ENCODE assay signal across 8 cellular contexts in the genomic region with DNA sequence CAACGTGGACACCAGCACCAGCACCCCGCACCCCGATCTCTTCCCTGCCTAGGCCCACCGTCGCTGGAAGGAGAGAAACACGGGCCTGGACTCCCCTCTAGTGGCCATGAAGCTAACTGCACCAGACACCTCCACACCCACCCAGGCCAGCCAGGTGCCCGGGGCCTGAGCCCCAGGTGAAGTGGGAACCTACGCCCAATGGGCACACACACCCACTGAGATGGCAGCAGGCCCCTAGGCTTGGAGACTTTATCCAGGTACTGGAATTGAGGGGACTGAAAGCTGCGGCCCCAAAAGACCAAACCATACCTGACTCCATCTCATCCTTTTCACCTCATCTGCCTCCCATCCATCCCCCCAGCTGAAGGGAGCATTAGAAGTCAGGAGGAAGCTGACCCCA.
DNase-seq lines count a peak whose midpoint lies in the region; ATAC-seq and TF ChIP-seq lines count a peak whose summit lies in the region.

No MANE protein-coding gene starts in this region.

- no peak overlapping the region for H2AFZ ChIP-seq in neuronal stem cell (ENCODE audit: low read length)

- H4K91ac ChIP-seq in neuronal stem cell (ENCODE audit: low read depth, low read length, poor library complexity), result no peak overlapping the region

- no peaks in the 10 kb centered on the region for H3K79me2 ChIP-seq in DOHH2 (ENCODE audit: control insufficient read depth, low read length)

- H2BK12ac ChIP-seq in neuronal stem cell (ENCODE audit: low read length), result no peak overlapping the region

- no peak overlapping the region for H2AK5ac ChIP-seq in neuronal stem cell (ENCODE audit: low read depth, low read length)

- ATAC-seq in HG02759 (IDR thresholded peaks at IDR 0.05; ENCODE audit: unreplicated experiment) (peak; percentile 76), HG02763 (IDR thresholded peaks at IDR 0.05; ENCODE audit: unreplicated experiment) (no peak)

- H3K23ac ChIP-seq in neuronal stem cell (ENCODE audit: low read depth, low read length, poor library complexity), result no peak overlapping the region

- H3K36me3 ChIP-seq in DOHH2 (ENCODE audit: control insufficient read depth, low read length), result no peaks in the 10 kb centered on the region
- no peaks in the 10 kb centered on the region for H3K36me3 ChIP-seq in esophagus muscularis mucosa
- no peaks in the 10 kb centered on the region for H3K36me3 ChIP-seq in neuronal stem cell (replicated peaks in 1 of 2; ENCODE audit: control insufficient read depth in 2 of 2, insufficient read depth in 2 of 2, low read length in 2 of 2)
- no peaks in the 10 kb centered on the region for H3K36me3 ChIP-seq in tibial nerve

- H2BK15ac ChIP-seq in neuronal stem cell (ENCODE audit: low read length), result no peak overlapping the region

- no peaks in the 10 kb centered on the region for H3K9me2 ChIP-seq in DOHH2 (replicated peaks; ENCODE audit: control insufficient read depth, low read length)

- no peak overlapping the region for H3K9ac ChIP-seq in neuronal stem cell (ENCODE audit: low read depth, low read length, poor library complexity)

- H3K9me3 ChIP-seq in DOHH2 (ENCODE audit: control insufficient read depth, insufficient read depth, low read length), result no peaks in the 10 kb centered on the region
- H3K9me3 ChIP-seq in esophagus muscularis mucosa, result no peaks in the 10 kb centered on the region
- no peaks in the 10 kb centered on the region for H3K9me3 ChIP-seq in neuronal stem cell (replicated peaks in 1 of 2; ENCODE audit: control insufficient read depth in 2 of 2, insufficient read depth in 1 of 2, low read depth in 1 of 2, low read length in 2 of 2)
- no peaks in the 10 kb centered on the region for H3K9me3 ChIP-seq in tibial nerve

- H4K20me1 ChIP-seq in DOHH2 (ENCODE audit: control insufficient read depth, insufficient read depth, low read depth, low read length), result no peaks in the 10 kb centered on the region

- TF ChIP-seq POLR2A in esophagus muscularis mucosa (IDR thresholded peaks at IDR 0.05; ENCODE audit: low read depth) (no peak), tibial nerve (IDR thresholded peaks at IDR 0.05) (no peak)

- intact Hi-C loops in esophagus muscularis mucosa (cut with DNase I), result loop anchor here (10.0 kb wide), 1 partner anchor 237 kb away; no protein-coding TSS in a partner anchor

- H3K27me3 ChIP-seq in DOHH2 (ENCODE audit: control insufficient read depth, low read length) (no peaks in the 10 kb centered on the region), esophagus muscularis mucosa (peaks cover 0 to 36% (median under 1%) of the 10 kb centered on the region in 4 donors), neuronal stem cell (ENCODE audit: control insufficient read depth in 3 of 3, insufficient read depth in 3 of 3, low read depth in 1 of 3, low read length in 3 of 3) (peaks cover 0 to 13% (median 0%) of the 10 kb centered on the region in 3 experiments), tibial nerve (peaks cover 0 to 7% of the 10 kb centered on the region in 2 donors)

- DNase-seq in NCI-H774 (lab: John Stamatoyannopoulos, UW) (peak; percentile 18), esophagus muscularis mucosa (ENCODE audit: extremely low spot score) (no peak), neuronal stem cell (ENCODE audit: low spot score) (peak; percentile 56), tibial nerve (ENCODE audit: low spot score in 2 of 2) (peak in 1 of 2 donors; percentile 36)
- peak; percentile 61 for DNase-seq in activated CD8-positive, alpha-beta memory T cell treated with anti-CD3 and anti-CD28 coated beads, Interleukin-2, amount 50 U/mL, for 4 hours

- H3F3A ChIP-seq in DOHH2 (ENCODE audit: control insufficient read depth, insufficient read depth), result no peaks in the 10 kb centered on the region

- TF ChIP-seq CTCF in DOHH2 (IDR thresholded peaks at IDR 0.05; ENCODE audit: low read depth, low read length, poor library complexity, severe bottlenecking) (peak; percentile 83), esophagus muscularis mucosa (IDR thresholded peaks at IDR 0.05) (peak; percentile 68 to 86 (median 70)), tibial nerve (IDR thresholded peaks at IDR 0.05) (peak; percentile 75 to 86 (median 82))

- no peak overlapping the region for H3K14ac ChIP-seq in neuronal stem cell (ENCODE audit: low read length)

- H3K4me3 ChIP-seq in DOHH2 (ENCODE audit: low read length), result no peak overlapping the region
- no peak overlapping the region for H3K4me3 ChIP-seq in esophagus muscularis mucosa
- no peak overlapping the region for H3K4me3 ChIP-seq in neuronal stem cell (ENCODE audit: low read length in 2 of 2)
- H3K4me3 ChIP-seq in tibial nerve, result no peak overlapping the region

- TF ChIP-seq EP300 in esophagus muscularis mucosa (IDR thresholded peaks at IDR 0.05), result no peak
- no peak for TF ChIP-seq EP300 in tibial nerve (IDR thresholded peaks at IDR 0.05)

- no peak overlapping the region for H3K18ac ChIP-seq in neuronal stem cell (ENCODE audit: low read length)

- no peaks in the 10 kb centered on the region for H3K4me1 ChIP-seq in DOHH2 (ENCODE audit: control insufficient read depth, low read length)
- H3K4me1 ChIP-seq in esophagus muscularis mucosa, result no peaks in the 10 kb centered on the region
- peaks cover 3 to 29% of the 10 kb centered on the region in 2 donors for H3K4me1 ChIP-seq in neuronal stem cell (ENCODE audit: control insufficient read depth in 2 of 2, insufficient read depth in 1 of 2, low read depth in 1 of 2, low read length in 2 of 2)
- H3K4me1 ChIP-seq in tibial nerve, result no peaks in the 10 kb centered on the region

- H2BK120ac ChIP-seq in neuronal stem cell (ENCODE audit: low read depth, low read length), result no peak overlapping the region

- no peak overlapping the region for H3K27ac ChIP-seq in DOHH2 (ENCODE audit: low read depth, low read length)
- no peak overlapping the region for H3K27ac ChIP-seq in esophagus muscularis mucosa (replicated peaks in 1 of 4)
- H3K27ac ChIP-seq in neuronal stem cell (replicated peaks; ENCODE audit: low read length), result no peak overlapping the region
- H3K27ac ChIP-seq in tibial nerve, result no peak overlapping the region

- H4K8ac ChIP-seq in neuronal stem cell (ENCODE audit: low read depth, low read length), result no peak overlapping the region

- 26% methylated on average over 8 of the region's 9 CpGs for WGBS in esophagus muscularis mucosa
- WGBS in neuronal stem cell (ENCODE audit: extremely low coverage in 2 of 2, insufficient read length in 2 of 2, insufficient replicate concordance in 1 of 2), 2 donors, result no CpG with 5 or more reads among the region's 9 CpGs
- 19 to 20% methylated on average over 8 to 9 of the region's 9 CpGs for WGBS in tibial nerve, 2 donors

- no peak overlapping the region for H3K4ac ChIP-seq in neuronal stem cell (ENCODE audit: low read length)

- H3K79me1 ChIP-seq in neuronal stem cell (ENCODE audit: low read depth, low read length), result no peaks in the 10 kb centered on the region

- H2BK5ac ChIP-seq in neuronal stem cell (ENCODE audit: low read length), result no peak overlapping the region

- H3K4me2 ChIP-seq in DOHH2 (ENCODE audit: low read length) (no peak overlapping the region), neuronal stem cell (ENCODE audit: insufficient read depth, low read length, poor library complexity, severe bottlenecking) (no peak overlapping the region)
